17 cellular contexts compared by ENCODE assay signal in genomic region chr2:143175435-143175834, GRCh38. TPM values are rescaled to one million over a fixed set of nuclear protein-coding genes. Genes with fewer than 3 reads are reported as not detected.
DNase-seq lines count a peak whose midpoint lies in the region; ATAC-seq lines count a peak whose summit lies in the region.
"Had no signal": no experiment of that assay in that cellular context is flagged by ENCODE, and none has a peak within 500 bp of the region (broad histone marks: within the 10 kb centered on the region; RNA-seq: fewer than 3 reads in every experiment).

No MANE protein-coding gene starts in this region.

- peaks cover 38% of the 10 kb centered on the region for H3K4me1 ChIP-seq in CD4-positive, CD25-positive, alpha-beta regulatory T cell (ENCODE audit: control insufficient read depth, insufficient read depth, low read length, poor library complexity, severe bottlenecking)
- peaks cover 58% of the 10 kb centered on the region for H3K4me1 ChIP-seq in CD4-positive, alpha-beta memory T cell (ENCODE audit: insufficient read depth, low read length)
- H3K4me1 ChIP-seq: esophagus muscularis mucosa had no signal

- H3K9me3 ChIP-seq in CD4-positive, CD25-positive, alpha-beta regulatory T cell (ENCODE audit: control insufficient read depth in 2 of 2, low read length in 2 of 2): no peaks in the 10 kb centered on the region
- no peaks in the 10 kb centered on the region for H3K9me3 ChIP-seq in CD4-positive, alpha-beta memory T cell (ENCODE audit: control insufficient read depth in 1 of 2, low read length in 2 of 2)

- peak overlapping the region in 3 of 4 donors; percentile 6 to 13 (median 11) for H3K4me3 Mint-ChIP-seq in CD4-positive, CD25-positive, alpha-beta regulatory T cell
- peak overlapping the region in 4 of 8 donors; percentile 0 to 62 (median 29) for H3K4me3 Mint-ChIP-seq in CD4-positive, alpha-beta memory T cell
- H3K4me3 Mint-ChIP-seq in activated CD8-positive, alpha-beta T cell treated with anti-CD3 and anti-CD28 coated beads, Interleukin-2, amount 10 ng/mL, durations not matched to agents 7 days and 5 days: no peak overlapping the region
- H3K4me3 Mint-ChIP-seq in memory B cell: no peak overlapping the region

- peaks cover 35% of the 10 kb centered on the region for H3K36me3 Mint-ChIP-seq in CD4-positive, CD25-positive, alpha-beta regulatory T cell
- H3K36me3 Mint-ChIP-seq in CD4-positive, alpha-beta memory T cell: peaks cover 36 to 55% of the 10 kb centered on the region in 2 donors
- peaks cover 59% of the 10 kb centered on the region for H3K36me3 Mint-ChIP-seq in activated CD8-positive, alpha-beta T cell treated with anti-CD3 and anti-CD28 coated beads, Interleukin-2, amount 10 ng/mL, durations not matched to agents 7 days and 5 days (ENCODE audit: low read depth)
- peaks cover 19% of the 10 kb centered on the region for H3K36me3 Mint-ChIP-seq in memory B cell

- H3K27ac ChIP-seq in CD4-positive, CD25-positive, alpha-beta regulatory T cell (ENCODE audit: insufficient read depth, low read length, poor library complexity, severe bottlenecking): peak overlapping the region; percentile 80
- no peak overlapping the region for H3K27ac ChIP-seq in CD4-positive, alpha-beta memory T cell (ENCODE audit: low read depth, low read length)
- H3K27ac ChIP-seq: esophagus muscularis mucosa had no signal

- H3K4me1 Mint-ChIP-seq in CD4-positive, CD25-positive, alpha-beta regulatory T cell: peaks cover 54 to 75% (median 60%) of the 10 kb centered on the region in 4 donors
- H3K4me1 Mint-ChIP-seq in CD4-positive, alpha-beta memory T cell: peaks cover 54 to 73% (median 64%) of the 10 kb centered on the region in 4 donors
- peaks cover 62% of the 10 kb centered on the region for H3K4me1 Mint-ChIP-seq in activated CD8-positive, alpha-beta T cell treated with anti-CD3 and anti-CD28 coated beads, Interleukin-2, amount 10 ng/mL, durations not matched to agents 7 days and 5 days (ENCODE audit: low read depth)
- peaks cover 41% of the 10 kb centered on the region for H3K4me1 Mint-ChIP-seq in memory B cell

- H3K27me3 ChIP-seq in CD4-positive, CD25-positive, alpha-beta regulatory T cell (ENCODE audit: control insufficient read depth, insufficient read depth, low read length): no peaks in the 10 kb centered on the region
- no peaks in the 10 kb centered on the region for H3K27me3 ChIP-seq in CD4-positive, alpha-beta memory T cell (ENCODE audit: insufficient read depth, low read length)
- H3K27me3 ChIP-seq: esophagus muscularis mucosa had no signal

- CTCF ChIA-PET in CD4-positive, alpha-beta memory T cell (lab: Charles Lee; ENCODE audit: partially characterized antibody): interaction anchor here (1.4 to 3.7 kb wide), 3 partner anchors 14 to 84 kb away, joined by 3 to 17 read pairs (median 14); no protein-coding TSS in a partner anchor
- CTCF ChIA-PET in activated CD8-positive, alpha-beta T cell treated with anti-CD3 and anti-CD28 coated beads, Interleukin-2, amount 10 ng/mL, durations not matched to agents 7 days and 5 days (lab: Charles Lee): interaction anchor here (2.7 kb wide), 1 partner anchor 84 kb away, joined by 19 read pairs; no protein-coding TSS in a partner anchor

- no peak overlapping the region for H3K4me3 ChIP-seq in CD4-positive, CD25-positive, alpha-beta regulatory T cell (ENCODE audit: low read depth, low read length)
- H3K4me3 ChIP-seq in CD4-positive, alpha-beta memory T cell (ENCODE audit: low read length in 2 of 2): no peak overlapping the region
- H3K4me3 ChIP-seq: esophagus muscularis mucosa had no signal

- intact Hi-C loops in CD4-positive, alpha-beta memory T cell (cut with micrococcal nuclease): loop anchor here (5.0 kb wide), 1 partner anchor 42 kb away; no protein-coding TSS in a partner anchor

- DNase-seq in CD4-positive, CD25-positive, alpha-beta regulatory T cell: peak in 1 of 3 donors; percentile 11
- DNase-seq in CD4-positive, alpha-beta memory T cell: peak in 1 of 5 donors; percentile 36
- no peak for DNase-seq in activated CD8-positive, alpha-beta T cell treated with anti-CD3 and anti-CD28 coated beads, Interleukin-2, amount 10 ng/mL, durations not matched to agents 7 days and 5 days
- DNase-seq in memory B cell (ENCODE audit: low spot score in 2 of 2) (no peak), GDM1 (lab: John Stamatoyannopoulos, UW) (no peak)
- DNase-seq: aorta, GOT3, left cardiac atrium, midbrain, NCI-H1092 treated with DMSO at 0.1 percent for 48 hours, NCI-H2081, NCI-H446 treated with DMSO at 0.1 percent for 48 hours, small intestine had no signal

- H3K36me3 ChIP-seq in CD4-positive, CD25-positive, alpha-beta regulatory T cell (ENCODE audit: control insufficient read depth, insufficient read depth, low read length): peaks cover 24% of the 10 kb centered on the region
- H3K36me3 ChIP-seq in CD4-positive, alpha-beta memory T cell (ENCODE audit: insufficient read depth, low read length): peaks cover 5% of the 10 kb centered on the region
- H3K36me3 ChIP-seq: esophagus muscularis mucosa had no signal

- H3K27ac Mint-ChIP-seq in CD4-positive, CD25-positive, alpha-beta regulatory T cell: peak overlapping the region; percentile 82 to 98 (median 88)
- H3K27ac Mint-ChIP-seq in CD4-positive, alpha-beta memory T cell: peak overlapping the region; percentile 61 to 86 (median 83)
- peak overlapping the region; percentile 22 for H3K27ac Mint-ChIP-seq in activated CD8-positive, alpha-beta T cell treated with anti-CD3 and anti-CD28 coated beads, Interleukin-2, amount 10 ng/mL, durations not matched to agents 7 days and 5 days
- peak overlapping the region; percentile 96 for H3K27ac Mint-ChIP-seq in memory B cell

- ATAC-seq in CD4-positive, CD25-positive, alpha-beta regulatory T cell (ENCODE audit: low read depth in 2 of 2): peak; percentile 33 to 56
- no peak for ATAC-seq in activated CD8-positive, alpha-beta T cell treated with anti-CD3 and anti-CD28 coated beads, Interleukin-2, amount 10 ng/mL, durations not matched to agents 7 days and 5 days
- no peak for ATAC-seq in memory B cell (ENCODE audit: low read depth)
- ATAC-seq in HG02571 (IDR thresholded peaks at IDR 0.05; ENCODE audit: unreplicated experiment): no peak
- no peak for ATAC-seq in HG03457 (IDR thresholded peaks at IDR 0.05; ENCODE audit: unreplicated experiment)
- ATAC-seq: left cardiac atrium had no signal

- POLR2A ChIA-PET in CD4-positive, alpha-beta memory T cell (lab: Charles Lee; ENCODE audit: partially characterized antibody): interaction anchor here (1.1 to 1.8 kb wide), 3 partner anchors 22 to 132 kb away, joined by 3 to 4 read pairs (median 3); no protein-coding TSS in a partner anchor
- POLR2A ChIA-PET in activated CD8-positive, alpha-beta T cell treated with anti-CD3 and anti-CD28 coated beads, Interleukin-2, amount 10 ng/mL, durations not matched to agents 7 days and 5 days (lab: Charles Lee): no interaction called here

- no peaks in the 10 kb centered on the region for H3K27me3 Mint-ChIP-seq in CD4-positive, CD25-positive, alpha-beta regulatory T cell
- no peaks in the 10 kb centered on the region for H3K27me3 Mint-ChIP-seq in CD4-positive, alpha-beta memory T cell
- no peaks in the 10 kb centered on the region for H3K27me3 Mint-ChIP-seq in activated CD8-positive, alpha-beta T cell treated with anti-CD3 and anti-CD28 coated beads, Interleukin-2, amount 10 ng/mL, durations not matched to agents 7 days and 5 days (ENCODE audit: low read depth)
- H3K27me3 Mint-ChIP-seq in memory B cell: no peaks in the 10 kb centered on the region

- peaks cover 0 to 3% (median 0%) of the 10 kb centered on the region in 7 donors for H3K9me3 Mint-ChIP-seq in CD4-positive, CD25-positive, alpha-beta regulatory T cell
- peaks cover 0 to 6% (median 3%) of the 10 kb centered on the region in 8 donors for H3K9me3 Mint-ChIP-seq in CD4-positive, alpha-beta memory T cell
- H3K9me3 Mint-ChIP-seq in activated CD8-positive, alpha-beta T cell treated with anti-CD3 and anti-CD28 coated beads, Interleukin-2, amount 10 ng/mL, durations not matched to agents 7 days and 5 days (ENCODE audit: insufficient read depth): peaks cover 7% of the 10 kb centered on the region
- H3K9me3 Mint-ChIP-seq in memory B cell: no peaks in the 10 kb centered on the region

RNA-seq across cellular contexts. Expression of gene ARHGAP15, which starts 46.2 kb away (rescaled TPM):
- 261 TPM for total RNA-seq in CD4-positive, CD25-positive, alpha-beta regulatory T cell
- 100 to 1,000 TPM; 242 to 285 (median 260) TPM for polyA plus RNA-seq in CD4-positive, CD25-positive, alpha-beta regulatory T cell
- 100 to 1,000 TPM; 218 to 225 TPM for total RNA-seq in CD4-positive, alpha-beta memory T cell
- 100 to 1,000 TPM; 506 to 524 TPM for polyA plus RNA-seq in CD4-positive, alpha-beta memory T cell
- total RNA-seq in activated CD8-positive, alpha-beta T cell treated with anti-CD3 and anti-CD28 coated beads, Interleukin-2, amount 10 ng/mL, durations not matched to agents 7 days and 5 days: 100 to 1,000 TPM; 154 to 158 TPM
- total RNA-seq: pulmonary artery endothelial cell had no signal

Comparison
In these comparisons a context has a peak if more than half of its experiments do, and no peak if none do; other contexts are left out.
1. ATAC-seq: peak in CD4-positive, CD25-positive, alpha-beta regulatory T cell (2 of 2); none in activated CD8-positive, alpha-beta T cell treated with anti-CD3 and anti-CD28 coated beads, Interleukin-2, amount 10 ng/mL, durations not matched to agents 7 days and 5 days (single experiment), memory B cell (single experiment), HG02571 (single experiment) and HG03457 (single experiment).
2. H3K27ac Mint-ChIP-seq: peak in every context shown above with its lines; median percentile 96 in memory B cell; 88 in CD4-positive, CD25-positive, alpha-beta regulatory T cell; 83 in CD4-positive, alpha-beta memory T cell; 22 in activated CD8-positive, alpha-beta T cell treated with anti-CD3 and anti-CD28 coated beads, Interleukin-2, amount 10 ng/mL, durations not matched to agents 7 days and 5 days.
3. H3K4me3 Mint-ChIP-seq: peak in CD4-positive, CD25-positive, alpha-beta regulatory T cell (3 of 4); none in activated CD8-positive, alpha-beta T cell treated with anti-CD3 and anti-CD28 coated beads, Interleukin-2, amount 10 ng/mL, durations not matched to agents 7 days and 5 days (single experiment) and memory B cell (single experiment).